In the genomic region with DNA sequence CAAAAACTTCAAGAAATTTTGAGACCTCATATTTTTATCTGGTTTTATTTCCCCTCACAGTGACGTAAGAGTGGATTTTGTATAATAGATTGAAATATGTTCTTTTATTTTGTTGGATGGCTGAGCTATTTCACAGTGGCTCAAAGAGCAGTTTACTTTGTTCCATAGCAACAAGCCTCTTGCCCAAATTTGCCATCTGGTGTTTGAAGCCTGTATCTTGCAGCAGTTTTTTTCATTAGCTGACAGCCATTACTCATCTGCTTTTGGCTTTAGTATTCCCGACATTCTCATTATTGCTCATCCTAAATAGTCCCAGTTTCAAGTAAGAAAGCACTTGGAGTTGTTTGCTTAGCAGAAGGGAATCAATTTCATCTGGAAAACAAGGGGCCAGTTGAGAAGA, we compare ENCODE assay signal across 20 cellular contexts. TPM values are rescaled to one million over a fixed set of nuclear protein-coding genes. Genes with fewer than 3 reads are reported as not detected.
DNase-seq lines count a peak whose midpoint lies in the region; ATAC-seq lines count a peak whose summit lies in the region.
"Had no signal": no experiment of that assay in that cellular context is flagged by ENCODE, and none has a peak within 500 bp of the region (broad histone marks: within the 10 kb centered on the region; RNA-seq: fewer than 3 reads in every experiment).

No MANE protein-coding gene starts in this region.

- POLR2A ChIA-PET in CD8-positive, alpha-beta memory T cell (lab: Charles Lee): no interaction called here

- H3K4me1 Mint-ChIP-seq in CD8-positive, alpha-beta memory T cell: no peaks in the 10 kb centered on the region
- H3K4me1 Mint-ChIP-seq: activated CD8-positive, alpha-beta memory T cell treated with anti-CD3 and anti-CD28 coated beads, Interleukin-2, amount 10 ng/mL, durations not matched to agents 7 days and 5 days; activated naive CD8-positive, alpha-beta T cell treated with anti-CD3 and anti-CD28 coated beads, Interleukin-2, amount 50 U/mL, for 24 hours; CD4-positive, CD25-positive, alpha-beta regulatory T cell; neural crest cell had no signal

- H3K27me3 Mint-ChIP-seq in CD8-positive, alpha-beta memory T cell: peaks cover 6 to 12% of the 10 kb centered on the region in 2 donors

- H3K9ac ChIP-seq in endocrine pancreas (ENCODE audit: control insufficient read depth, insufficient read depth, low read length): no peak overlapping the region

- peak; percentile 17 for DNase-seq in NCI-H1694 treated with DMSO at 0.1 percent for 48 hours (lab: John Stamatoyannopoulos, UW)
- DNase-seq in NCI-H1694 (lab: John Stamatoyannopoulos, UW): no peak
- peak; percentile 28 to 74 for DNase-seq in NCI-H446 (lab: John Stamatoyannopoulos, UW)
- DNase-seq in pons (ENCODE audit: low spot score): peak; percentile 9
- DNase-seq in CD8-positive, alpha-beta memory T cell: no peak
- no peak for DNase-seq in aorta
- no peak for DNase-seq in putamen (ENCODE audit: low spot score)
- DNase-seq: activated CD8-positive, alpha-beta memory T cell treated with anti-CD3 and anti-CD28 coated beads, Interleukin-2, amount 10 ng/mL, durations not matched to agents 7 days and 5 days; activated naive CD8-positive, alpha-beta T cell treated with anti-CD3 and anti-CD28 coated beads, Interleukin-2, amount 50 U/mL, for 24 hours; CD4-positive, CD25-positive, alpha-beta regulatory T cell; left colon; psoas muscle; small intestine; stimulated activated CD4-positive, alpha-beta T cell treated with anti-CD3 and anti-CD28 coated beads, Interleukin-4, amount 100 ng/mL, for 1 hour had no signal

- 43 to 54% methylated on average over 2 of the region's 2 CpGs for WGBS in aorta, 2 donors

- peaks cover 3% of the 10 kb centered on the region for H3K4me1 ChIP-seq in endocrine pancreas (ENCODE audit: control insufficient read depth, insufficient read depth, low read length)
- H3K4me1 ChIP-seq in CD8-positive, alpha-beta memory T cell (ENCODE audit: insufficient read depth, low read length): no peaks in the 10 kb centered on the region
- no peaks in the 10 kb centered on the region for H3K4me1 ChIP-seq in aorta (ENCODE audit: control insufficient read depth in 1 of 2, insufficient read depth in 2 of 2, low read length in 2 of 2)
- H3K4me1 ChIP-seq: psoas muscle had no signal

- H3K4me3 ChIP-seq in endocrine pancreas (ENCODE audit: control insufficient read depth, insufficient read depth, low read length) (peak overlapping the region; percentile 44), aorta (ENCODE audit: low read length in 2 of 2) (no peak overlapping the region)
- no peak overlapping the region for H3K4me3 ChIP-seq in CD8-positive, alpha-beta memory T cell (ENCODE audit: low read length)
- H3K4me3 ChIP-seq: K562, psoas muscle had no signal

- CTCF ChIA-PET in CD8-positive, alpha-beta memory T cell (lab: Charles Lee): no interaction called here

- no peaks in the 10 kb centered on the region for H3K27me3 ChIP-seq in endocrine pancreas (ENCODE audit: control insufficient read depth, insufficient read depth, low read length)
- H3K27me3 ChIP-seq in CD8-positive, alpha-beta memory T cell (ENCODE audit: insufficient read depth, low read length, poor library complexity, severe bottlenecking): no peaks in the 10 kb centered on the region
- H3K27me3 ChIP-seq in aorta (ENCODE audit: control insufficient read depth in 1 of 2, insufficient read depth in 2 of 2, low read length in 1 of 2): no peaks in the 10 kb centered on the region

- intact Hi-C loops in aorta (cut with DNase I): no loop called here

- H3K9me3 Mint-ChIP-seq in CD8-positive, alpha-beta memory T cell: peaks cover 0 to 4% (median 0%) of the 10 kb centered on the region in 5 donors
- H3K9me3 Mint-ChIP-seq: activated naive CD8-positive, alpha-beta T cell treated with anti-CD3 and anti-CD28 coated beads, Interleukin-2, amount 50 U/mL, for 24 hours had no signal

- H3K27ac ChIP-seq in CD8-positive, alpha-beta memory T cell (ENCODE audit: low read depth, low read length): no peak overlapping the region
- no peak overlapping the region for H3K27ac ChIP-seq in aorta (ENCODE audit: low read depth in 1 of 2, low read length in 2 of 2)
- H3K27ac ChIP-seq: psoas muscle had no signal

- no peak for ATAC-seq in aorta (ENCODE audit: low FRiP score)
- ATAC-seq: activated CD8-positive, alpha-beta memory T cell treated with anti-CD3 and anti-CD28 coated beads, Interleukin-2, amount 10 ng/mL, durations not matched to agents 7 days and 5 days; activated naive CD8-positive, alpha-beta T cell treated with anti-CD3 and anti-CD28 coated beads, Interleukin-2, amount 50 U/mL, for 24 hours; K562; left colon; psoas muscle; Right ventricle myocardium inferior had no signal

- H3K36me3 Mint-ChIP-seq in CD8-positive, alpha-beta memory T cell: no peaks in the 10 kb centered on the region
- H3K36me3 Mint-ChIP-seq: activated CD8-positive, alpha-beta memory T cell treated with anti-CD3 and anti-CD28 coated beads, Interleukin-2, amount 10 ng/mL, durations not matched to agents 7 days and 5 days; CD4-positive, CD25-positive, alpha-beta regulatory T cell had no signal

- H3K9me3 ChIP-seq in endocrine pancreas (ENCODE audit: control insufficient read depth, low read length) (no peaks in the 10 kb centered on the region), aorta (ENCODE audit: control insufficient read depth, low read length) (peaks cover 4% of the 10 kb centered on the region)
- no peaks in the 10 kb centered on the region for H3K9me3 ChIP-seq in CD8-positive, alpha-beta memory T cell (ENCODE audit: low read length)

- H3K36me3 ChIP-seq in endocrine pancreas (ENCODE audit: control insufficient read depth, insufficient read depth, low read length): no peaks in the 10 kb centered on the region
- no peaks in the 10 kb centered on the region for H3K36me3 ChIP-seq in CD8-positive, alpha-beta memory T cell (ENCODE audit: insufficient read depth, low read length)
- no peaks in the 10 kb centered on the region for H3K36me3 ChIP-seq in aorta (ENCODE audit: control insufficient read depth in 1 of 2, insufficient read depth in 2 of 2, low read length in 1 of 2)

- no peak overlapping the region for H3K4me3 Mint-ChIP-seq in CD8-positive, alpha-beta memory T cell
- H3K4me3 Mint-ChIP-seq: activated CD8-positive, alpha-beta memory T cell treated with anti-CD3 and anti-CD28 coated beads, Interleukin-2, amount 10 ng/mL, durations not matched to agents 7 days and 5 days; activated naive CD8-positive, alpha-beta T cell treated with anti-CD3 and anti-CD28 coated beads, Interleukin-2, amount 50 U/mL, for 24 hours; CD4-positive, CD25-positive, alpha-beta regulatory T cell; neural crest cell had no signal

- H3K27ac Mint-ChIP-seq in CD8-positive, alpha-beta memory T cell: no peak overlapping the region
- H3K27ac Mint-ChIP-seq: activated CD8-positive, alpha-beta memory T cell treated with anti-CD3 and anti-CD28 coated beads, Interleukin-2, amount 10 ng/mL, durations not matched to agents 7 days and 5 days; activated naive CD8-positive, alpha-beta T cell treated with anti-CD3 and anti-CD28 coated beads, Interleukin-2, amount 50 U/mL, for 24 hours had no signal

RNA-seq across cellular contexts. Expression of gene GDA, which starts 36.3 kb away (rescaled TPM):
- not detected for total RNA-seq in CD8-positive, alpha-beta memory T cell
- polyA plus RNA-seq in CD8-positive, alpha-beta memory T cell: not detected
- not detected for total RNA-seq in aorta
- polyA plus RNA-seq in aorta: 10 to 100 TPM in 1 of 2 donors, not detected in 1; 28.7 TPM
- total RNA-seq: activated CD8-positive, alpha-beta memory T cell treated with anti-CD3 and anti-CD28 coated beads, Interleukin-2, amount 10 ng/mL, durations not matched to agents 7 days and 5 days; CD4-positive, CD25-positive, alpha-beta regulatory T cell; glomerular endothelial cell; mononuclear cell had no signal
- polyA plus RNA-seq: CD4-positive, CD25-positive, alpha-beta regulatory T cell had no signal

Comparison
In these comparisons a context has a peak if more than half of its experiments do, and no peak if none do; other contexts are left out.
1. DNase-seq: peak in NCI-H1694 treated with DMSO at 0.1 percent for 48 hours (single experiment), NCI-H446 (2 of 2) and pons (single experiment); none in NCI-H1694 (single experiment), CD8-positive, alpha-beta memory T cell (0 of 5), aorta (0 of 2) and putamen (single experiment).